Comparison of ENCODE assay signal across 22 cellular contexts in the genomic region with DNA sequence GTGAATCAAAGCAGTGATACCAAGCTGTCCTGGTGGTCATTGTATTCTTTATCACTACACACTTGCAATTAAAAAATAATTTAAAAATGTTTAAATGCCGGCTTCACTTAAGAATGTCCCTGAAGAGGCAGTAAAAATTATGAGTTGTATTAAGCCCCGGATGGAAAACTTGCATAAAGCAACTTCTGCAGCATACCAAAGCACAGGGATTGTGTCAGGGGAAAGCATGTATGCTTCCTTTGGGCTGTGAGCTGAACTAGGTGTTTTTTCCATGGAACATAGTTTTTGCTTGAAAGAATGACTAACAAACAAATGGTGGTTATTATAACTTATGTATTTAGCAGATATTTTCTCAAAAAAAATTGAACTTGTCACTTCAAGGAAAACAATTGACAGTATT.
"Had no signal": no experiment of that assay in that cellular context is flagged by ENCODE, and none has a peak within 500 bp of the region (broad histone marks: within the 10 kb centered on the region; RNA-seq: fewer than 3 reads in every experiment).

No MANE protein-coding gene starts in this region.

- H3K4me2 ChIP-seq: smooth muscle cell had no signal

- DNase-seq: colonic mucosa; effector CD8-positive, alpha-beta T cell; endodermal cell; hypothalamus; immature natural killer cell; left ventricle myocardium superior; lower lobe of right lung; stimulated activated CD4-positive, alpha-beta T cell treated with anti-CD3 and anti-CD28 coated beads, Interleukin-12 subunit alpha, Interleukin-12 subunit beta, amount 100 ng/mL, for 4 hours; stimulated activated CD4-positive, alpha-beta T cell treated with anti-CD3 and anti-CD28 coated beads, Interleukin-1b, Interleukin-23, amount 100 ng/mL, for 48 hours; stimulated activated CD4-positive, alpha-beta T cell treated with anti-CD3 and anti-CD28 coated beads, Interleukin-4, amount 100 ng/mL, for 1 hour; stimulated activated CD8-positive, alpha-beta memory T cell treated with anti-CD3 and anti-CD28 coated beads, Interleukin-4, amount 100 ng/mL, for 48 hours; stimulated activated naive CD4-positive, alpha-beta T cell; stimulated activated naive CD8-positive, alpha-beta T cell treated with anti-CD3 and anti-CD28 coated beads, Interleukin-15, amount 100 ng/mL, for 72 hours; transverse colon; upper lobe of right lung; uterus had no signal

- H3K4me3 ChIP-seq: colonic mucosa, lower lobe of right lung, prostate gland, right atrium auricular region, smooth muscle cell, suprapubic skin, transverse colon, upper lobe of right lung, uterus had no signal

- H3K27ac ChIP-seq: colonic mucosa, epithelial cell of prostate, lower lobe of right lung, neutrophil, prostate gland, right atrium auricular region, suprapubic skin, transverse colon, upper lobe of right lung, uterus had no signal

- H3K36me3 ChIP-seq: colonic mucosa, lower lobe of right lung, neutrophil, prostate gland, right atrium auricular region, suprapubic skin, transverse colon, upper lobe of right lung, uterus had no signal

- H3K27me3 ChIP-seq: colonic mucosa, right atrium auricular region, suprapubic skin, transverse colon, upper lobe of right lung, uterus had no signal

- H3K9me3 ChIP-seq: colonic mucosa, lower lobe of right lung, neutrophil, prostate gland, right atrium auricular region, suprapubic skin, transverse colon, upper lobe of right lung, uterus had no signal

- H3K4me1 ChIP-seq: colonic mucosa, prostate gland, right atrium auricular region, suprapubic skin, transverse colon, uterus had no signal
